ENCODE assay signal across 17 cellular contexts in the genomic region with DNA sequence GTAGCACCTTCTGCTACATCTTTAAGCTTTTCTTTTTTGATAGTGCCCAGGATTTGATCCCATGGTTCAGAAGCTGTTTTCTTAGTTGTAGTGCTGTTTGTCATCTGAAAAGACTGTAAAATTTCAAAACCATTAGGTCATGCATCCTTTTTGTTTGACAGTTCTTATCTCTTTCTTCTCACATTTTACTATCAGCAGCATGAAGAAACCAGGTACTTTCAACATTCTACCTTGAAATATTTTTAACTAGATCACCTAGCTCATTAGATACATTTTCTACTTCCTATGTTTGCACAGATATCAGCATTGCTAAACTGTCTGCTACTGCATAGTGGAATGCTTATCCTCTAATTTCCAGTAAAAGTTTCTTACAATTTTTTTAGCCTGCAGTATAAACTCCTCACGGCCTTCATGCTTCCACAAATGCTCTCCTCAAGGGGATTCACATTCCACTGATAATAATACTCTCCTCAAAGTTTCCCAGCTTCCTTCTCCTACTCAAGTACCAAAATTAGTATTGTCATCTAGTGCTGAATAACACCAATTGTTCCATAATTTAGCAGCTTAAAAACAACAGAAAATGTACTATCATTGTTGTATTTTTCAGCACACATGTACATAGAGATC.
DNase-seq lines count a peak whose midpoint lies in the region; ATAC-seq, FAIRE-seq and TF ChIP-seq lines count a peak whose summit lies in the region.
"Had no signal": no experiment of that assay in that cellular context is flagged by ENCODE, and none has a peak within 500 bp of the region (broad histone marks: within the 10 kb centered on the region; RNA-seq: fewer than 3 reads in every experiment).

No MANE protein-coding gene starts in this region.

- H3K27me3 ChIP-seq in adipocyte (replicated peaks; ENCODE audit: control insufficient read depth, insufficient read depth, low read length) = no peaks in the 10 kb centered on the region
- H3K27me3 ChIP-seq: BLaER1 had no signal

- BruUV-seq in OCI-LY7 (replicated peaks; lab: Mats Ljungman, UMichigan) = no TSS peak

- H3K9me2 ChIP-seq in OCI-LY7 (ENCODE audit: insufficient read depth, low read length) = no peaks in the 10 kb centered on the region

- CTCF ChIA-PET in OCI-LY7 (lab: Charles Lee; ENCODE audit: unreplicated experiment) = no interaction called here

- no peak overlapping the region for H3K4me2 ChIP-seq in OCI-LY7 (ENCODE audit: low read length)
- H3K4me2 ChIP-seq: BLaER1 had no signal

- no peak overlapping the region for H3K9ac ChIP-seq in adipocyte (ENCODE audit: low read length)
- H3K9ac ChIP-seq: BLaER1 had no signal

- no peaks in the 10 kb centered on the region for H3K79me2 ChIP-seq in OCI-LY7 (ENCODE audit: insufficient read depth, low read depth, low read length)

- H3K4me1 ChIP-seq in adipocyte (ENCODE audit: control insufficient read depth, insufficient read depth, low read length) (peaks cover 4% of the 10 kb centered on the region), OCI-LY7 (ENCODE audit: insufficient read depth, low read length, poor library complexity, severe bottlenecking) (no peaks in the 10 kb centered on the region)
- H3K4me1 ChIP-seq: BLaER1 had no signal

- no peaks in the 10 kb centered on the region for H3K36me3 ChIP-seq in adipocyte (ENCODE audit: control insufficient read depth, insufficient read depth, low read length, severe bottlenecking)
- no peaks in the 10 kb centered on the region for H3K36me3 ChIP-seq in OCI-LY7 (ENCODE audit: insufficient read depth, low read length)
- H3K36me3 ChIP-seq: BLaER1 had no signal

- intact Hi-C loops in Right ventricle myocardium inferior (cut with DNase I) (no loop called here), cardiac septum (cut with DNase I) (no loop called here), OCI-LY7 (cut with micrococcal nuclease; ENCODE audit: unreplicated experiment) (no loop called here)

- H3K9me3 ChIP-seq in adipocyte (ENCODE audit: control insufficient read depth, low read length) (peaks cover 6% of the 10 kb centered on the region), OCI-LY7 (ENCODE audit: low read length) (no peaks in the 10 kb centered on the region)

- H2AFZ ChIP-seq in OCI-LY7 (ENCODE audit: low read length) = no peak overlapping the region

- peak; percentile 64 for FAIRE-seq in D721Med (lab: Jason Lieb, UNC)
- FAIRE-seq: GM12878, GM19239, H1, HepG2 had no signal

- no peak for DNase-seq in Right ventricle myocardium inferior (ENCODE audit: missing footprints)
- no peak for DNase-seq in cardiac septum (ENCODE audit: low spot score)
- DNase-seq in D721Med (ENCODE audit: insufficient read length, low spot score) = no peak
- DNase-seq in adipocyte (ENCODE audit: low read depth) = peak; percentile 27
- DNase-seq in myocyte (ENCODE audit: low read depth) = peak; percentile 14
- DNase-seq in OCI-LY7 (ENCODE audit: low spot score) = no peak
- DNase-seq: 8988T; CD4-positive, alpha-beta memory T cell; DMS79 treated with DMSO at 0.1 percent for 48 hours; H9 had no signal

- no peak overlapping the region for H3K4me3 ChIP-seq in adipocyte (ENCODE audit: low read length)
- no peak overlapping the region for H3K4me3 ChIP-seq in OCI-LY7 (ENCODE audit: low read depth, low read length, poor library complexity, severe bottlenecking)
- H3K4me3 ChIP-seq: BLaER1, GM12878 had no signal

- TF ChIP-seq CTCF in D721Med (IDR thresholded peaks at IDR 0.05; ENCODE audit: insufficient read depth, missing control alignments) (no peak), OCI-LY7 (conservative IDR thresholded peaks at IDR 0.05; ENCODE audit: low read length) (no peak)

- POLR2A ChIA-PET in OCI-LY7 (lab: Charles Lee) = no interaction called here

- ATAC-seq in Right ventricle myocardium inferior = peak; percentile 42
- no peak for ATAC-seq in GM19023 (IDR thresholded peaks at IDR 0.05; ENCODE audit: unreplicated experiment)
- ATAC-seq in HG03460 (IDR thresholded peaks at IDR 0.05; ENCODE audit: unreplicated experiment) = no peak
- ATAC-seq: GM12878, HepG2 had no signal

- H4K20me1 ChIP-seq in OCI-LY7 (ENCODE audit: insufficient read depth, low read length) = no peaks in the 10 kb centered on the region
- H4K20me1 ChIP-seq: BLaER1 had no signal

- no peak overlapping the region for H3K27ac ChIP-seq in OCI-LY7 (ENCODE audit: low read depth, low read length, poor library complexity, severe bottlenecking)
- H3K27ac ChIP-seq: BLaER1 had no signal

Comparison
In these comparisons a context has a peak if more than half of its experiments do, and no peak if none do; other contexts are left out.
1. DNase-seq: peak in adipocyte (single experiment) and myocyte (single experiment); none in Right ventricle myocardium inferior (single experiment), cardiac septum (single experiment), D721Med (single experiment) and OCI-LY7 (single experiment).